7 cellular contexts compared by ENCODE assay signal in genomic region chr6:102344769-102345168, GRCh38.
"Had no signal": no experiment of that assay in that cellular context is flagged by ENCODE, and none has a peak within 500 bp of the region (broad histone marks: within the 10 kb centered on the region; RNA-seq: fewer than 3 reads in every experiment).

No MANE protein-coding gene starts in this region.

- DNase-seq: H9, HCEC 1CT, KG1 had no signal

- FAIRE-seq: H1, H54, HTR-8/SVneo had no signal

- H3K4me2 ChIP-seq: GM23338 had no signal

- ATAC-seq: GM23338 had no signal

- H2AFZ ChIP-seq: GM23338 had no signal

- H3K4me3 ChIP-seq: GM23338 had no signal
